In genomic region chr17:29292071-29292991, GRCh38 we compare ENCODE assay signal across 8 cellular contexts. TPM values are rescaled to one million over a fixed set of nuclear protein-coding genes. Genes with fewer than 3 reads are reported as not detected.
A peak's percentile ranks its signal among the peaks of the same experiment; 100 is the strongest.
DNase-seq lines count a peak whose midpoint lies in the region; ATAC-seq and TF ChIP-seq lines count a peak whose summit lies in the region.

No MANE protein-coding gene starts in this region.

- peak overlapping the region; percentile 95 for H3K27ac Mint-ChIP-seq in endothelial cell (ENCODE audit: unreplicated experiment)
- peak overlapping the region; percentile 99 for H3K27ac Mint-ChIP-seq in mesothelial cell of epicardium

- ATAC-seq in HG03378 (IDR thresholded peaks at IDR 0.05; ENCODE audit: unreplicated experiment): no peak

- peaks cover 16% of the 10 kb centered on the region for H3K36me3 Mint-ChIP-seq in endothelial cell (ENCODE audit: low read depth, unreplicated experiment)
- H3K36me3 Mint-ChIP-seq in mesothelial cell of epicardium: peaks cover 17% of the 10 kb centered on the region

- H3K4me1 Mint-ChIP-seq in endothelial cell (ENCODE audit: unreplicated experiment): peaks cover 36% of the 10 kb centered on the region
- peaks cover 37% of the 10 kb centered on the region for H3K4me1 Mint-ChIP-seq in mesothelial cell of epicardium

- H3K9me3 Mint-ChIP-seq in endothelial cell (ENCODE audit: unreplicated experiment): no peaks in the 10 kb centered on the region
- H3K9me3 Mint-ChIP-seq in mesothelial cell of epicardium: no peaks in the 10 kb centered on the region

- DNase-seq in SKM-1 treated with dmso at 0.1 percent for 144 hours (lab: John Stamatoyannopoulos, UW; ENCODE audit: unreplicated experiment) (peak; percentile 23), SKM-1 (lab: John Stamatoyannopoulos, UW; ENCODE audit: unreplicated experiment) (no peak), NCI-H2171 treated with DMSO at 0.1 percent for 48 hours (lab: John Stamatoyannopoulos, UW) (peak; percentile 51), endothelial cell (ENCODE audit: low spot score) (peak; percentile 43), mesothelial cell of epicardium (ENCODE audit: low spot score in 2 of 2, unreplicated experiment in 2 of 2) (peak; percentile 43 to 61)
- DNase-seq in activated CD8-positive, alpha-beta memory T cell treated with anti-CD3 and anti-CD28 coated beads, Interleukin-2, amount 50 U/mL, for 4 hours: peak; percentile 66
- DNase-seq in stimulated activated CD8-positive, alpha-beta memory T cell treated with anti-CD3 and anti-CD28 coated beads, Interleukin-15, amount 100 ng/mL, for 4 hours (ENCODE audit: low read depth in 2 of 2): peak; percentile 44

- peaks cover 13% of the 10 kb centered on the region for H3K27me3 Mint-ChIP-seq in endothelial cell (ENCODE audit: unreplicated experiment)
- H3K27me3 Mint-ChIP-seq in mesothelial cell of epicardium (ENCODE audit: low read depth): no peaks in the 10 kb centered on the region

- TF ChIP-seq CTCF in endothelial cell (IDR thresholded peaks at IDR 0.05; ENCODE audit: unreplicated experiment): no peak
- no peak for TF ChIP-seq CTCF in mesothelial cell of epicardium (IDR thresholded peaks at IDR 0.05; ENCODE audit: unreplicated experiment)

- H3K4me3 Mint-ChIP-seq in endothelial cell (ENCODE audit: unreplicated experiment): peak overlapping the region; percentile 100
- peak overlapping the region; percentile 100 for H3K4me3 Mint-ChIP-seq in mesothelial cell of epicardium

RNA-seq across cellular contexts. Expression of gene NUFIP2, which starts 1.6 kb away (rescaled TPM):
- total RNA-seq in endothelial cell (ENCODE audit: unreplicated experiment): 68.1 TPM
- total RNA-seq in mesothelial cell of epicardium: 59.8 to 72.7 TPM (median 62.3 TPM) in 3 replicates

RNA-seq across cellular contexts. Expression of gene CRYBA1, which starts 45.7 kb away (rescaled TPM):
- total RNA-seq in endothelial cell (ENCODE audit: unreplicated experiment) (not detected), mesothelial cell of epicardium (not detected in 3 replicates)
